ENCODE assay signal across 31 cellular contexts in the genomic region with DNA sequence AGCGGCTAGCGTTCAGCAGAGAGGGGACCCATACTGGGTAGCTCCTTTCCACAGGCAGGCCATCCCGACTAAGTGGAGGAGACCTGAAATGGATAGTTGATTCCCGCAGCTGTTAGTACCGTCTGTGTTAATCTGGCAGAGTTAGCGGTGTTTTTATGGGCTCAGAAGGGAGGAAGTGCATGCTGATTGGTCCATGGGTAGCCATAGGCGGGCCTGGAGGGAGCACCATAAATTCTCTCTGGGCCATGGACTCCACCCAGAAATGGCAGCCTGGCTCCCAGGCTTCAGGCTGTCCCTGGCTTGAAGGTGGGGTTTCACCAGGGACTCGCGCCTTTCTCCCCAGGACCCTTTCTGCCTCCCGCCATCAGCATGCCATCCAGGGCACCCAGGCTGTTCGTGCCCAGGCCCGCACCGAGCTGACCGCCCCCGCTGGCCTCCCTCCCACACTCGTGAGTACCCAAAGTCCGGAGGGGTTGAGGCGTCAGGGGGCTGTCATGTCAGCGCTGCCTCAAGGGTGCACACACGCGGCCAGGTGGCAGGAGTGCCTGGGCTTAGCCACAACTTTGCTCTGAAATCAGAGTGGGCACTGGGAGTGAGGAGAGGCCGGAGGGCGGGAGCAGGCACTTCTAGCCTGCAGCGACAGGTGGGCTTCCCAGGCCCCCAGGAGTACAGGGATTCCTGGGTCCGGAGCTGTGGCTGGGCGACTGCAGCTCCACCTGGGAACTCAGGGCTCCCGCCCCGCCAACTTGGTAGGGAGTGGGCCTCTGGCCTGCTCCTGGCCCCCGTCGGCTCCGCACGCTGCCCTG.
"Had no signal": no experiment of that assay in that cellular context is flagged by ENCODE, and none has a peak within 500 bp of the region (broad histone marks: within the 10 kb centered on the region; RNA-seq: fewer than 3 reads in every experiment).

No MANE protein-coding gene starts in this region.

- H3K4me1 ChIP-seq: ascending aorta, body of pancreas had no signal

- H3K27ac ChIP-seq: ascending aorta, body of pancreas, cardiac muscle cell, RWPE1 had no signal

- H3K36me3 ChIP-seq: ascending aorta, cardiac muscle cell, MG63 had no signal

- DNase-seq: activated B cell treated with CpG ODN at 0.5 μM for 24 hours; activated CD4-positive, alpha-beta memory T cell treated with anti-CD3 and anti-CD28 coated beads for 36 hours; activated CD4-positive, alpha-beta T cell treated with anti-CD3 and anti-CD28 coated beads for 1 hour; activated CD4-positive, alpha-beta T cell treated with anti-CD3 and anti-CD28 coated beads, Interleukin-2, amount 10 ng/mL, durations not matched to agents 7 days and 5 days; activated CD8-positive, alpha-beta memory T cell treated with anti-CD3 and anti-CD28 coated beads for 24 hours; activated effector memory CD4-positive, alpha-beta T cell treated with anti-CD3 and anti-CD28 coated beads, Interleukin-2, amount 50 U/mL, for 16 hours; activated naive CD4-positive, alpha-beta T cell treated with Interleukin-2 at 50 U/mL for 16 hours; activated naive CD8-positive, alpha-beta T cell treated with anti-CD3 and anti-CD28 coated beads, Interleukin-2, amount 50 U/mL, for 24 hours; activated T-cell treated with anti-CD3 and anti-CD28 coated beads, Interleukin-2, amount 50 U/mL, for 4 hours; amniotic stem cell; body of pancreas; MG63; MV-4-11; NCI-H1092 treated with DMSO at 0.1 percent for 48 hours; NCI-H146; NCI-H187 treated with DMSO at 0.1 percent for 48 hours; NCI-H2081 treated with DMSO at 0.1 percent for 48 hours; NCI-H226; NCI-H510A; NCI-H526 treated with DMSO at 0.1 percent for 48 hours; NCI-H82; NK-92 treated with Interleukin-12 subunit alpha and Interleukin-12 subunit beta, amount 100 ng/mL, for 24 hours; OCI-M1; Right ventricle myocardium superior; T-helper 2 cell; T1000 had no signal

- H3K27me3 ChIP-seq: ascending aorta, body of pancreas, cardiac muscle cell, MG63 had no signal

- ATAC-seq: activated naive CD4-positive, alpha-beta T cell treated with anti-CD3 and anti-CD28 coated beads, Interleukin-2, amount 50 U/mL, for 72 hours; activated naive CD8-positive, alpha-beta T cell treated with anti-CD3 and anti-CD28 coated beads, Interleukin-2, amount 50 U/mL, for 24 hours; activated T-cell treated with anti-CD3 and anti-CD28 coated beads, Interleukin-2, amount 50 U/mL, for 4 hours; body of pancreas; Panc1 had no signal

- H3K4me3 ChIP-seq: ascending aorta, body of pancreas, cardiac muscle cell, MG63 had no signal

- H3K9me3 ChIP-seq: ascending aorta, body of pancreas, MG63 had no signal
